ENCODE assay signal across 1 cellular context in genomic region chr6:7697432-7697819, GRCh38.
TF ChIP-seq lines count a peak whose summit lies in the region.

No MANE protein-coding gene starts in this region.

TF ChIP-seq in H1, 55 proteins besides CTCF, POLR2A, EP300 and RAD21:
- TF ChIP-seq SIN3A (conservative IDR thresholded peaks at IDR 0.05 in 1 of 2, IDR thresholded peaks at IDR 0.05 in 1 of 2; ENCODE audit: low read depth in 1 of 2, low read length in 2 of 2): no peak
- no peak for TF ChIP-seq FOSL1 (IDR thresholded peaks at IDR 0.05; ENCODE audit: insufficient read depth, low read depth, low read length)
- TF ChIP-seq GABPA (IDR thresholded peaks at IDR 0.05; ENCODE audit: borderline replicate concordance, insufficient read depth, low read length): no peak
- no peak for TF ChIP-seq RNF2 (IDR thresholded peaks at IDR 0.05; ENCODE audit: borderline replicate concordance, low read depth, low read length, missing control alignments, poor library complexity, severe bottlenecking)
- TF ChIP-seq BCL11A (IDR thresholded peaks at IDR 0.05; ENCODE audit: low read depth in 2 of 2, low read length in 2 of 2): no peak
- TF ChIP-seq, protein P1, sequence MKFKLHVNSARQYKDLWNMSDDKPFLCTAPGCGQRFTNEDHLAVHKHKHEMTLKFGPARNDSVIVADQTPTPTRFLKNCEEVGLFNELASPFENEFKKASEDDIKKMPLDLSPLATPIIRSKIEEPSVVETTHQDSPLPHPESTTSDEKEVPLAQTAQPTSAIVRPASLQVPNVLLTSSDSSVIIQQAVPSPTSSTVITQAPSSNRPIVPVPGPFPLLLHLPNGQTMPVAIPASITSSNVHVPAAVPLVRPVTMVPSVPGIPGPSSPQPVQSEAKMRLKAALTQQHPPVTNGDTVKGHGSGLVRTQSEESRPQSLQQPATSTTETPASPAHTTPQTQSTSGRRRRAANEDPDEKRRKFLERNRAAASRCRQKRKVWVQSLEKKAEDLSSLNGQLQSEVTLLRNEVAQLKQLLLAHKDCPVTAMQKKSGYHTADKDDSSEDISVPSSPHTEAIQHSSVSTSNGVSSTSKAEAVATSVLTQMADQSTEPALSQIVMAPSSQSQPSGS (IDR thresholded peaks at IDR 0.05; ENCODE audit: low read length): no peak
- TF ChIP-seq TEAD4 (IDR thresholded peaks at IDR 0.05; ENCODE audit: low read depth, low read length): no peak
- TF ChIP-seq SP4 (IDR thresholded peaks at IDR 0.05; ENCODE audit: low read length): no peak
- no peak for TF ChIP-seq SRF (IDR thresholded peaks at IDR 0.05; ENCODE audit: low read depth, low read length)
- no peak for TF ChIP-seq BACH1 (IDR thresholded peaks at IDR 0.05; ENCODE audit: low read length)
- no peak for TF ChIP-seq PHF8 (conservative IDR thresholded peaks at IDR 0.05; ENCODE audit: low read depth, low read length)
- TF ChIP-seq POU5F1 (IDR thresholded peaks at IDR 0.05; ENCODE audit: low read depth, low read length): no peak
